ENCODE assay signal across 8 cellular contexts in genomic region chr7:90595801-90596683, GRCh38. TPM values are rescaled to one million over a fixed set of nuclear protein-coding genes. Genes with fewer than 3 reads are reported as not detected.
A peak's percentile ranks its signal among the peaks of the same experiment; 100 is the strongest.
DNase-seq lines count a peak whose midpoint lies in the region; ATAC-seq, FAIRE-seq and TF ChIP-seq lines count a peak whose summit lies in the region.

CDK14 (plus strand) TSS chr7:90596321; CDS start chr7:90596628, 307 bp downstream.

- DNase-seq in ELR (ENCODE audit: low read depth) = peak; percentile 76
- DNase-seq in HPDE6-E6E7 (ENCODE audit: extremely low spot score) = peak; percentile 61
- peak; percentile 83 for DNase-seq in OCI-M1 (lab: John Stamatoyannopoulos, UW)
- DNase-seq in activated naive CD8-positive, alpha-beta T cell treated with anti-CD3 and anti-CD28 coated beads, Interleukin-2, amount 50 U/mL, for 24 hours = peak; percentile 64
- DNase-seq in heart right ventricle = peak; percentile 81 to 85
- DNase-seq in pancreas = peak; percentile 78 to 93 (median 82)
- no peak for DNase-seq in AML-193 (lab: John Stamatoyannopoulos, UW)

- FAIRE-seq in pancreas (lab: Jason Lieb, UNC) = no peak

- WGBS in heart right ventricle, 2 donors = 1% methylated on average over 113 to 118 of the region's 118 CpGs
- WGBS in pancreas, 2 donors = 0 to 1% methylated on average over 77 to 118 of the region's 118 CpGs

- no peaks in the 10 kb centered on the region for H3K9me3 Mint-ChIP-seq in activated naive CD8-positive, alpha-beta T cell treated with anti-CD3 and anti-CD28 coated beads, Interleukin-2, amount 50 U/mL, for 24 hours

- ATAC-seq in GM21381 (IDR thresholded peaks at IDR 0.05; ENCODE audit: unreplicated experiment) (peak; percentile 49), heart right ventricle (peak; percentile 62 to 84 (median 74)), pancreas (peak; percentile 81 to 88 (median 83))
- peak; percentile 67 for ATAC-seq in activated naive CD8-positive, alpha-beta T cell treated with anti-CD3 and anti-CD28 coated beads, Interleukin-2, amount 50 U/mL, for 24 hours

- peak within 1 kb of the TSS; percentile 80 to 91 (median 84) for H3K27ac ChIP-seq in heart right ventricle
- peak within 1 kb of the TSS; percentile 35 to 85 (median 66) for H3K27ac ChIP-seq in pancreas

- H3K4me3 Mint-ChIP-seq in activated naive CD8-positive, alpha-beta T cell treated with anti-CD3 and anti-CD28 coated beads, Interleukin-2, amount 50 U/mL, for 24 hours = peak within 1 kb of the TSS; percentile 81

- H3K4me1 ChIP-seq in heart right ventricle (peaks cover 0 to 58% (median 25%) of the 10 kb centered on the region in 9 donors), pancreas (no peaks in the 10 kb centered on the region)

- H3K36me3 ChIP-seq in heart right ventricle (no peaks in the 10 kb centered on the region), pancreas (no peaks in the 10 kb centered on the region)

- H3K9me3 ChIP-seq in heart right ventricle (no peaks in the 10 kb centered on the region), pancreas (no peaks in the 10 kb centered on the region)

- H3K27me3 ChIP-seq in heart right ventricle (peaks cover 0 to 5% (median 0%) of the 10 kb centered on the region in 7 donors), pancreas (no peaks in the 10 kb centered on the region)

- H3K27ac Mint-ChIP-seq in activated naive CD8-positive, alpha-beta T cell treated with anti-CD3 and anti-CD28 coated beads, Interleukin-2, amount 50 U/mL, for 24 hours = peak within 1 kb of the TSS; percentile 79

- no peaks in the 10 kb centered on the region for H3K36me3 Mint-ChIP-seq in activated naive CD8-positive, alpha-beta T cell treated with anti-CD3 and anti-CD28 coated beads, Interleukin-2, amount 50 U/mL, for 24 hours (ENCODE audit: low read depth)

- H3K4me3 ChIP-seq in heart right ventricle (peak within 1 kb of the TSS; percentile 63 to 90 (median 78)), pancreas (peak within 1 kb of the TSS; percentile 63 to 82 (median 74))

- intact Hi-C loops in heart right ventricle (cut with DNase I) = loop anchor here in 3 of 10 donors (2.0 to 10.0 kb wide), 4 partner anchors 45 to 436 kb away; partner anchors contain the start of gene PTTG1IP2 (in 1 of the 3)
- intact Hi-C loops in pancreas (cut with DNase I) = no loop called here

- H3K27me3 Mint-ChIP-seq in activated naive CD8-positive, alpha-beta T cell treated with anti-CD3 and anti-CD28 coated beads, Interleukin-2, amount 50 U/mL, for 24 hours = peaks cover 52% of the 10 kb centered on the region

- TF ChIP-seq CTCF in heart right ventricle (IDR thresholded peaks at IDR 0.05) = peak; percentile 26 to 67 (median 50)
- peak in 2 of 4 donors; percentile 15 to 33 for TF ChIP-seq CTCF in pancreas (IDR thresholded peaks at IDR 0.05)

- peaks cover 37% of the 10 kb centered on the region for H3K4me1 Mint-ChIP-seq in activated naive CD8-positive, alpha-beta T cell treated with anti-CD3 and anti-CD28 coated beads, Interleukin-2, amount 50 U/mL, for 24 hours

RNA-seq across cellular contexts. Expression of gene CDK14, which starts in this region (rescaled TPM):
- total RNA-seq in heart right ventricle (10 to 100 TPM; 12.7 to 36.5 (median 25.5) TPM), pancreas (10 to 100 TPM; 17.6 to 48.3 (median 29.6) TPM)
- polyA plus RNA-seq in heart right ventricle (1 to 10 TPM; 3.9 to 7.7 TPM), pancreas (1 to 10 TPM; 4.5 to 7.6 TPM)

Comparison
In these comparisons a context has a peak if more than half of its experiments do, and no peak if none do; other contexts are left out.
1. DNase-seq: peak in ELR (single experiment), HPDE6-E6E7 (single experiment), OCI-M1 (single experiment), activated naive CD8-positive, alpha-beta T cell treated with anti-CD3 and anti-CD28 coated beads, Interleukin-2, amount 50 U/mL, for 24 hours (single experiment), heart right ventricle (2 of 2) and pancreas (6 of 6); none in AML-193 (0 of 2).
2. Peak in every context shown above with its lines, with median percentiles within 50 percentile points of each other: ATAC-seq.